ENCODE assay signal across 13 cellular contexts in the genomic region with DNA sequence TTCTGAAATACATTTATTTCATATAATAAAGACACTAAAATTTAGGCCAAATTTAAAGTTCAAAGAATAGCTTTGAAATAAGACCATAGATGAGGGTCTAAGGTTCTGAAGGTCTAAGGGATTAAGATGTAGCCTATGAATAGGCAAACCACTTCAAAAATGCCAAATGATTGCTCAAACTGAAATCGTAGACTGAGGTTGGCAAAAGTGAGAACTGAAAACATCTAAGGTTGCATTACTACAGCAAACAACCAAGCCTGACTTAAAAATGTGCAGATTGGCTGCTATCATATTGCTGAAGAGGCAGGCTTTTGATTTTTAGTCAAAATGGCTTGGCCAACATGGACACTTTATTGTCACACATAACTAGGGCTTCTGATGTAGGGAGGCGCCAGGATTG. TPM values are rescaled to one million over a fixed set of nuclear protein-coding genes. Genes with fewer than 3 reads are reported as not detected.
DNase-seq lines count a peak whose midpoint lies in the region; ATAC-seq and TF ChIP-seq lines count a peak whose summit lies in the region.
"Had no signal": no experiment of that assay in that cellular context is flagged by ENCODE, and none has a peak within 500 bp of the region (broad histone marks: within the 10 kb centered on the region; RNA-seq: fewer than 3 reads in every experiment).

No MANE protein-coding gene starts in this region.

- H3K4me1 Mint-ChIP-seq in activated naive CD4-positive, alpha-beta T cell treated with anti-CD3 and anti-CD28 coated beads, Interleukin-2, amount 10 ng/mL, durations not matched to agents 7 days and 5 days, result peaks cover 24% of the 10 kb centered on the region
- peaks cover 32% of the 10 kb centered on the region for H3K4me1 Mint-ChIP-seq in stimulated activated naive CD8-positive, alpha-beta T cell treated with anti-CD3 and anti-CD28 coated beads, Interleukin-15, Interleukin-2, amounts not matched to agents 100 ng/mL and 50 ng/mL, for 24 hours (ENCODE audit: low read depth)
- no peaks in the 10 kb centered on the region for H3K4me1 Mint-ChIP-seq in Caco-2 (ENCODE audit: low read depth, unreplicated experiment)
- H3K4me1 Mint-ChIP-seq: IgD-negative memory B cell had no signal

- ATAC-seq in activated naive CD4-positive, alpha-beta T cell treated with anti-CD3 and anti-CD28 coated beads, Interleukin-2, amount 50 U/mL, for 72 hours, result peak; percentile 82 to 89
- ATAC-seq in HG02610 (IDR thresholded peaks at IDR 0.05; ENCODE audit: unreplicated experiment), result peak; percentile 76
- peak; percentile 91 for ATAC-seq in HG03439 (IDR thresholded peaks at IDR 0.05; ENCODE audit: unreplicated experiment)
- ATAC-seq: activated CD4-positive, CD25-positive, alpha-beta regulatory T cell treated with anti-CD3 and anti-CD28 coated beads, Interleukin-2, amount 50 U/mL, for 24 hours had no signal

- no peak overlapping the region for H3K27ac Mint-ChIP-seq in activated naive CD4-positive, alpha-beta T cell treated with anti-CD3 and anti-CD28 coated beads, Interleukin-2, amount 50 U/mL, for 72 hours
- no peak overlapping the region for H3K27ac Mint-ChIP-seq in activated naive CD4-positive, alpha-beta T cell treated with anti-CD3 and anti-CD28 coated beads, Interleukin-2, amount 10 ng/mL, durations not matched to agents 7 days and 5 days
- peak overlapping the region; percentile 39 for H3K27ac Mint-ChIP-seq in stimulated activated naive CD8-positive, alpha-beta T cell treated with anti-CD3 and anti-CD28 coated beads, Interleukin-15, Interleukin-2, amounts not matched to agents 100 ng/mL and 50 ng/mL, for 24 hours
- H3K27ac Mint-ChIP-seq in Caco-2 (ENCODE audit: unreplicated experiment), result no peak overlapping the region
- H3K27ac Mint-ChIP-seq: IgD-negative memory B cell had no signal

- CTCF ChIA-PET in activated naive CD4-positive, alpha-beta T cell treated with anti-CD3 and anti-CD28 coated beads, Interleukin-2, amount 10 ng/mL, durations not matched to agents 7 days and 5 days (lab: Charles Lee), result interaction anchor here (1.3 kb wide), 1 partner anchor 9 kb away, joined by 3 read pairs; no protein-coding TSS in a partner anchor
- CTCF ChIA-PET in Caco-2 (lab: Charles Lee), result no interaction called here

- POLR2A ChIA-PET in Caco-2 (lab: Charles Lee), result no interaction called here

- no peak overlapping the region for H3K4me3 Mint-ChIP-seq in activated naive CD4-positive, alpha-beta T cell treated with anti-CD3 and anti-CD28 coated beads, Interleukin-2, amount 10 ng/mL, durations not matched to agents 7 days and 5 days
- no peak overlapping the region for H3K4me3 Mint-ChIP-seq in stimulated activated naive CD8-positive, alpha-beta T cell treated with anti-CD3 and anti-CD28 coated beads, Interleukin-15, Interleukin-2, amounts not matched to agents 100 ng/mL and 50 ng/mL, for 24 hours
- no peak overlapping the region for H3K4me3 Mint-ChIP-seq in Caco-2 (ENCODE audit: unreplicated experiment)
- H3K4me3 Mint-ChIP-seq: IgD-negative memory B cell had no signal

- H3K36me3 ChIP-seq in Caco-2 (ENCODE audit: control insufficient read depth, insufficient read depth, low read length), result no peaks in the 10 kb centered on the region
- H3K36me3 ChIP-seq: tibial artery had no signal

- no peaks in the 10 kb centered on the region for H3K9me3 ChIP-seq in Caco-2
- H3K9me3 ChIP-seq: tibial artery had no signal

- H3K27me3 Mint-ChIP-seq in activated naive CD4-positive, alpha-beta T cell treated with anti-CD3 and anti-CD28 coated beads, Interleukin-2, amount 10 ng/mL, durations not matched to agents 7 days and 5 days, result peaks cover 5% of the 10 kb centered on the region
- H3K27me3 Mint-ChIP-seq in stimulated activated naive CD8-positive, alpha-beta T cell treated with anti-CD3 and anti-CD28 coated beads, Interleukin-15, Interleukin-2, amounts not matched to agents 100 ng/mL and 50 ng/mL, for 24 hours, result no peaks in the 10 kb centered on the region
- H3K27me3 Mint-ChIP-seq in Caco-2 (ENCODE audit: insufficient read depth, unreplicated experiment), result no peaks in the 10 kb centered on the region

- no peak for TF ChIP-seq CTCF in Caco-2 (IDR thresholded peaks at IDR 0.05; ENCODE audit: insufficient read depth in 1 of 2, low read depth in 1 of 2, low read length in 1 of 2, severe bottlenecking in 1 of 2, unreplicated experiment in 1 of 2)

- no peak overlapping the region for H3K4me3 ChIP-seq in Caco-2 (ENCODE audit: low read depth, low read length)
- H3K4me3 ChIP-seq: tibial artery had no signal

- no peaks in the 10 kb centered on the region for H3K4me1 ChIP-seq in Caco-2
- H3K4me1 ChIP-seq: tibial artery had no signal

- H3K9me3 Mint-ChIP-seq in activated naive CD4-positive, alpha-beta T cell treated with anti-CD3 and anti-CD28 coated beads, Interleukin-2, amount 50 U/mL, for 72 hours, result no peaks in the 10 kb centered on the region
- no peaks in the 10 kb centered on the region for H3K9me3 Mint-ChIP-seq in activated naive CD4-positive, alpha-beta T cell treated with anti-CD3 and anti-CD28 coated beads, Interleukin-2, amount 10 ng/mL, durations not matched to agents 7 days and 5 days
- no peaks in the 10 kb centered on the region for H3K9me3 Mint-ChIP-seq in stimulated activated naive CD8-positive, alpha-beta T cell treated with anti-CD3 and anti-CD28 coated beads, Interleukin-15, Interleukin-2, amounts not matched to agents 100 ng/mL and 50 ng/mL, for 24 hours
- no peaks in the 10 kb centered on the region for H3K9me3 Mint-ChIP-seq in Caco-2 (ENCODE audit: unreplicated experiment)
- H3K9me3 Mint-ChIP-seq: IgD-negative memory B cell had no signal

- H3K27me3 ChIP-seq in Caco-2 (replicated peaks; ENCODE audit: control insufficient read depth, insufficient read depth, low read length), result no peaks in the 10 kb centered on the region
- H3K27me3 ChIP-seq: tibial artery had no signal

- H3K36me3 Mint-ChIP-seq in activated naive CD4-positive, alpha-beta T cell treated with anti-CD3 and anti-CD28 coated beads, Interleukin-2, amount 50 U/mL, for 72 hours, result no peaks in the 10 kb centered on the region
- H3K36me3 Mint-ChIP-seq in activated naive CD4-positive, alpha-beta T cell treated with anti-CD3 and anti-CD28 coated beads, Interleukin-2, amount 10 ng/mL, durations not matched to agents 7 days and 5 days, result no peaks in the 10 kb centered on the region
- no peaks in the 10 kb centered on the region for H3K36me3 Mint-ChIP-seq in stimulated activated naive CD8-positive, alpha-beta T cell treated with anti-CD3 and anti-CD28 coated beads, Interleukin-15, Interleukin-2, amounts not matched to agents 100 ng/mL and 50 ng/mL, for 24 hours (ENCODE audit: low read depth)
- H3K36me3 Mint-ChIP-seq in Caco-2 (ENCODE audit: insufficient read depth, unreplicated experiment), result no peaks in the 10 kb centered on the region
- H3K36me3 Mint-ChIP-seq: IgD-negative memory B cell had no signal

- intact Hi-C loops in Caco-2 (cut with micrococcal nuclease; ENCODE audit: unreplicated experiment), result loop anchor here (5.0 kb wide), 1 partner anchor 956 kb away; no protein-coding TSS in a partner anchor

- no peak for DNase-seq in activated naive CD4-positive, alpha-beta T cell treated with anti-CD3 and anti-CD28 coated beads, Interleukin-2, amount 50 U/mL, for 72 hours (ENCODE audit: low spot score in 2 of 2)
- DNase-seq in activated naive CD4-positive, alpha-beta T cell treated with anti-CD3 and anti-CD28 coated beads, Interleukin-2, amount 10 ng/mL, durations not matched to agents 7 days and 5 days, result no peak
- DNase-seq in NCI-H446 treated with DMSO at 0.1 percent for 48 hours (lab: John Stamatoyannopoulos, UW) (no peak), Caco-2 (no peak)
- no peak for DNase-seq in stimulated activated CD4-positive, alpha-beta T cell treated with anti-CD3 and anti-CD28 coated beads, Interleukin-2, amount 100 ng/mL, for 24 hours
- DNase-seq: posterior cingulate gyrus, tibial artery had no signal

- no TSS peak for BruUV-seq in Caco-2 (replicated peaks; lab: Mats Ljungman, UMichigan)

RNA-seq across cellular contexts. Expression of gene NDNF, which starts 41.3 kb away (rescaled TPM):
- total RNA-seq in activated naive CD4-positive, alpha-beta T cell treated with anti-CD3 and anti-CD28 coated beads, Interleukin-2, amount 50 U/mL, for 72 hours, result under 1 TPM in 1 of 2 donors, not detected in 1; 0.47 TPM
- 3.4 and 3.7 TPM in 2 replicates for total RNA-seq in Caco-2 (2022)

RNA-seq across cellular contexts. Expression of gene TNIP3, which starts 50.4 kb away (rescaled TPM):
- 1 to 10 TPM; 3.2 to 5.4 TPM for total RNA-seq in activated naive CD4-positive, alpha-beta T cell treated with anti-CD3 and anti-CD28 coated beads, Interleukin-2, amount 50 U/mL, for 72 hours
- total RNA-seq in Caco-2 (2022), result 0.43 TPM in 1 of 2 replicates, not detected in the other
- total RNA-seq: lower leg skin had no signal
